Comparison of ENCODE assay signal across 9 cellular contexts in the genomic region with DNA sequence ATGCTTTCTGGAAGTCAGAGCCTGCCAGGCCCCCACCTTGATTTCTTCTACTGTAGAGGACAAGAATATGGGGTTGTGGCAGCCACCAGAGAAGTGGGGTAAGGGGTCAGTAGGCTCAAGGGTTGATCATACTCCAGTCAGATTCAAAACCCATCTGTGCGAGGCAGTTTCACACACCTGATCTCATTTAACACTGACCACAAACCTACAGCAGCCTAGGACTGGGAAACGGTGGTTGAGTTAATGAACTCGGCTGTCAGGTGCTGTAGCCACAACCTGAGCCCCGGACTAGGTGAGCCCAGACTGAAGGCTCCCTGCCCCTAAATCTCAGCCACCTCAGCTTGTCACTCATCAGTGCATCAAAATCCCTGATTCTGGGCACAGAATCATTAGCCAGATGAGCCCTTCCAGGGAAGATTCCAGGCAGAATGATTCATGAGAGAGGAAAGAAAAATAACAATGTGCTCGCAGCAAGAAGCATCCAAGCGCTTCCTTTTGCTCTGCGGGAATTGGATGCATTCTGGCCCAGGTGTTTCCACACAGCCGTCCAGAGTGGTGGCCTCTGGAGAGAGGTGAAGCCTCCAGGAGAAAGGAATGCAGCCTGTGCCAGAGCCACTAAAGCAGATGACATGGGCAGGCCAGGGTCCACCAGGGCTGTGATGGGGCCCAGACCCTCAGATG.
DNase-seq lines count a peak whose midpoint lies in the region; ATAC-seq and TF ChIP-seq lines count a peak whose summit lies in the region.
"Had no signal": no experiment of that assay in that cellular context is flagged by ENCODE, and none has a peak within 500 bp of the region (broad histone marks: within the 10 kb centered on the region; RNA-seq: fewer than 3 reads in every experiment).

No MANE protein-coding gene starts in this region.

- no peaks in the 10 kb centered on the region for H3K27me3 ChIP-seq in MG63
- H3K27me3 ChIP-seq in esophagus squamous epithelium, result no peaks in the 10 kb centered on the region
- H3K27me3 ChIP-seq in Caco-2 (replicated peaks; ENCODE audit: control insufficient read depth, insufficient read depth, low read length), result no peaks in the 10 kb centered on the region

- peaks cover 18% of the 10 kb centered on the region for H3K9me3 Mint-ChIP-seq in activated CD8-positive, alpha-beta memory T cell treated with anti-CD3 and anti-CD28 coated beads, Interleukin-2, amount 10 ng/mL, durations not matched to agents 7 days and 5 days (ENCODE audit: low read depth)
- peaks cover 49% of the 10 kb centered on the region for H3K9me3 Mint-ChIP-seq in Caco-2 (ENCODE audit: unreplicated experiment)

- DNase-seq in MG63 (peak; percentile 5), pulmonary artery endothelial cell (ENCODE audit: low read depth, low spot score) (peak; percentile 32), esophagus squamous epithelium (lab: John Stamatoyannopoulos, UW) (no peak), HT-29 (ENCODE audit: low spot score) (no peak), Caco-2 (no peak)
- no peak for DNase-seq in activated CD8-positive, alpha-beta memory T cell treated with anti-CD3 and anti-CD28 coated beads, Interleukin-2, amount 10 ng/mL, durations not matched to agents 7 days and 5 days
- DNase-seq: GDM1 had no signal

- peaks cover 9% of the 10 kb centered on the region for H3K4me1 Mint-ChIP-seq in activated CD8-positive, alpha-beta memory T cell treated with anti-CD3 and anti-CD28 coated beads, Interleukin-2, amount 10 ng/mL, durations not matched to agents 7 days and 5 days
- H3K4me1 Mint-ChIP-seq in Caco-2 (ENCODE audit: low read depth, unreplicated experiment), result no peaks in the 10 kb centered on the region

- H3K4me1 ChIP-seq in esophagus squamous epithelium (peaks cover 0 to 45% (median 25%) of the 10 kb centered on the region in 3 donors), Caco-2 (no peaks in the 10 kb centered on the region)

- H3K27ac Mint-ChIP-seq in activated CD8-positive, alpha-beta memory T cell treated with anti-CD3 and anti-CD28 coated beads, Interleukin-2, amount 10 ng/mL, durations not matched to agents 7 days and 5 days, result no peak overlapping the region
- H3K27ac Mint-ChIP-seq in Caco-2 (ENCODE audit: unreplicated experiment), result no peak overlapping the region

- H3K27ac ChIP-seq in esophagus squamous epithelium, result peak overlapping the region in 2 of 4 donors; percentile 1 to 62

- ATAC-seq in GM19025 (IDR thresholded peaks at IDR 0.05; ENCODE audit: low read depth, unreplicated experiment) (peak; percentile 54), HG02759 (IDR thresholded peaks at IDR 0.05; ENCODE audit: unreplicated experiment) (peak; percentile 67)
- ATAC-seq in activated CD8-positive, alpha-beta memory T cell treated with anti-CD3 and anti-CD28 coated beads, Interleukin-2, amount 10 ng/mL, durations not matched to agents 7 days and 5 days, result no peak

- H3K4me3 ChIP-seq in MG63 (no peak overlapping the region), esophagus squamous epithelium (no peak overlapping the region), Caco-2 (ENCODE audit: low read depth, low read length) (no peak overlapping the region)

- TF ChIP-seq POLR2A in esophagus squamous epithelium (IDR thresholded peaks at IDR 0.05), result no peak

- CTCF ChIA-PET in activated CD8-positive, alpha-beta memory T cell treated with anti-CD3 and anti-CD28 coated beads, Interleukin-2, amount 10 ng/mL, durations not matched to agents 7 days and 5 days (lab: Charles Lee), result no interaction called here
- CTCF ChIA-PET in Caco-2 (lab: Charles Lee), result no interaction called here

- intact Hi-C loops in esophagus squamous epithelium (cut with DNase I) (no loop called here), Caco-2 (cut with micrococcal nuclease; ENCODE audit: unreplicated experiment) (no loop called here)

- H3K9me3 ChIP-seq in MG63, result no peaks in the 10 kb centered on the region
- peaks cover 0 to 14% (median 8%) of the 10 kb centered on the region in 3 donors for H3K9me3 ChIP-seq in esophagus squamous epithelium
- H3K9me3 ChIP-seq in Caco-2, result 0 out of 2 replicates have a peak, but pooled peaks cover 8% of the 10 kb centered on the region

- H3K36me3 ChIP-seq in MG63 (no peaks in the 10 kb centered on the region), esophagus squamous epithelium (no peaks in the 10 kb centered on the region), Caco-2 (ENCODE audit: control insufficient read depth, insufficient read depth, low read length) (no peaks in the 10 kb centered on the region)

- H3K36me3 Mint-ChIP-seq in activated CD8-positive, alpha-beta memory T cell treated with anti-CD3 and anti-CD28 coated beads, Interleukin-2, amount 10 ng/mL, durations not matched to agents 7 days and 5 days, result peaks cover 3% of the 10 kb centered on the region
- no peaks in the 10 kb centered on the region for H3K36me3 Mint-ChIP-seq in Caco-2 (ENCODE audit: insufficient read depth, unreplicated experiment)

- no peak for TF ChIP-seq CTCF in esophagus squamous epithelium (IDR thresholded peaks at IDR 0.05)
- TF ChIP-seq CTCF in Caco-2 (IDR thresholded peaks at IDR 0.05; ENCODE audit: insufficient read depth in 1 of 2, low read depth in 1 of 2, low read length in 1 of 2, severe bottlenecking in 1 of 2, unreplicated experiment in 1 of 2), result no peak

- peaks cover 18% of the 10 kb centered on the region for H3K27me3 Mint-ChIP-seq in activated CD8-positive, alpha-beta memory T cell treated with anti-CD3 and anti-CD28 coated beads, Interleukin-2, amount 10 ng/mL, durations not matched to agents 7 days and 5 days
- peaks cover 5% of the 10 kb centered on the region for H3K27me3 Mint-ChIP-seq in Caco-2 (ENCODE audit: insufficient read depth, unreplicated experiment)

- 34 to 55% methylated on average over 5 to 8 of the region's 8 CpGs for WGBS in esophagus squamous epithelium, 2 donors

- POLR2A ChIA-PET in Caco-2 (lab: Charles Lee), result no interaction called here

- no TSS peak for BruUV-seq in Caco-2 (replicated peaks; lab: Mats Ljungman, UMichigan)

- no peak overlapping the region for H3K4me3 Mint-ChIP-seq in activated CD8-positive, alpha-beta memory T cell treated with anti-CD3 and anti-CD28 coated beads, Interleukin-2, amount 10 ng/mL, durations not matched to agents 7 days and 5 days
- no peak overlapping the region for H3K4me3 Mint-ChIP-seq in Caco-2 (ENCODE audit: unreplicated experiment)

Comparison
In these comparisons a context has a peak if more than half of its experiments do, and no peak if none do; other contexts are left out.
1. DNase-seq: peak in MG63 (single experiment) and pulmonary artery endothelial cell (single experiment); none in activated CD8-positive, alpha-beta memory T cell treated with anti-CD3 and anti-CD28 coated beads, Interleukin-2, amount 10 ng/mL, durations not matched to agents 7 days and 5 days (single experiment), esophagus squamous epithelium (single experiment), HT-29 (single experiment) and Caco-2 (0 of 2).